8 cellular contexts compared by ENCODE assay signal in genomic region chr1:50978144-50978851, GRCh38. TPM values are rescaled to one million over a fixed set of nuclear protein-coding genes. Genes with fewer than 3 reads are reported as not detected.
A peak's percentile ranks its signal among the peaks of the same experiment; 100 is the strongest.
DNase-seq lines count a peak whose midpoint lies in the region; ATAC-seq and TF ChIP-seq lines count a peak whose summit lies in the region.

No MANE protein-coding gene starts in this region.

- peak overlapping the region; percentile 45 for H3K4me3 ChIP-seq in BLaER1
- H3K4me3 ChIP-seq in transverse colon, result peak overlapping the region; percentile 65 to 77 (median 75)

- peaks cover 86% of the 10 kb centered on the region for H3K27me3 ChIP-seq in BLaER1
- no peaks in the 10 kb centered on the region for H3K27me3 ChIP-seq in transverse colon

- peaks cover 67% of the 10 kb centered on the region for H4K20me1 ChIP-seq in BLaER1

- no peaks in the 10 kb centered on the region for H3K36me3 ChIP-seq in BLaER1
- H3K36me3 ChIP-seq in transverse colon, result no peaks in the 10 kb centered on the region

- WGBS in transverse colon (ENCODE audit: low coverage in 1 of 2), 2 donors, result 0 to 2% methylated on average over 2 to 37 of the region's 42 CpGs

- H3K27ac ChIP-seq in BLaER1 (no peak overlapping the region), transverse colon (peak overlapping the region; percentile 88 to 95 (median 94))

- H3K4me3 Mint-ChIP-seq in activated CD4-positive, alpha-beta memory T cell treated with anti-CD3 and anti-CD28 coated beads for 36 hours, result peak overlapping the region; percentile 75

- CTCF ChIA-PET in activated CD4-positive, alpha-beta memory T cell treated with anti-CD3 and anti-CD28 coated beads for 36 hours (lab: Charles Lee), result interaction anchor here (0.8 to 2.6 kb wide), 6 partner anchors 9 to 204 kb away, joined by 3 to 13 read pairs (median 5); partner anchors contain the start of gene FAF1

- POLR2A ChIA-PET in activated CD4-positive, alpha-beta memory T cell treated with anti-CD3 and anti-CD28 coated beads for 36 hours (lab: Charles Lee), result interaction anchor here (3.0 kb wide), 1 partner anchor 9 kb away, joined by 24 read pairs; the partner anchor contains the start of gene CDKN2C

- DNase-seq in NCI-H2196 (lab: John Stamatoyannopoulos, UW; ENCODE audit: unreplicated experiment), result peak; percentile 81
- DNase-seq in activated CD4-positive, alpha-beta memory T cell treated with anti-CD3 and anti-CD28 coated beads for 36 hours, result peak; percentile 34
- DNase-seq in mucosa of gallbladder (ENCODE audit: low spot score), result peak; percentile 57
- DNase-seq in transverse colon, result peak; percentile 70

- peaks cover 22% of the 10 kb centered on the region for H3K4me1 Mint-ChIP-seq in activated CD4-positive, alpha-beta memory T cell treated with anti-CD3 and anti-CD28 coated beads for 36 hours (ENCODE audit: low read depth)

- intact Hi-C loops in activated CD4-positive, alpha-beta memory T cell treated with anti-CD3 and anti-CD28 coated beads for 36 hours (cut with micrococcal nuclease), result loop anchor here (10.0 kb wide), 1 partner anchor 217 kb away; no protein-coding TSS in a partner anchor
- intact Hi-C loops in transverse colon (cut with DNase I; ENCODE audit: low total_unique reads), result no loop called here

- ATAC-seq in GM18868 (IDR thresholded peaks at IDR 0.05; ENCODE audit: unreplicated experiment) (peak; percentile 47), HG03064 (IDR thresholded peaks at IDR 0.05; ENCODE audit: low read depth, unreplicated experiment) (peak; percentile 33), esophagus mucosa (peak; percentile 52)

- peaks cover 11% of the 10 kb centered on the region for H3K36me3 Mint-ChIP-seq in activated CD4-positive, alpha-beta memory T cell treated with anti-CD3 and anti-CD28 coated beads for 36 hours

- no peak for TF ChIP-seq EP300 in transverse colon (IDR thresholded peaks at IDR 0.05; ENCODE audit: low read depth)

- TF ChIP-seq CTCF in transverse colon (IDR thresholded peaks at IDR 0.05), result no peak

- H3K9ac ChIP-seq in BLaER1, result no peak overlapping the region

- H3K4me1 ChIP-seq in BLaER1 (peaks cover 16% of the 10 kb centered on the region), transverse colon (peaks cover 0 to 22% (median 5%) of the 10 kb centered on the region in 4 donors)

- no peaks in the 10 kb centered on the region for H3K9me3 Mint-ChIP-seq in activated CD4-positive, alpha-beta memory T cell treated with anti-CD3 and anti-CD28 coated beads for 36 hours

- peak; percentile 43 for TF ChIP-seq POLR2A in transverse colon (IDR thresholded peaks at IDR 0.05)

- H3K27ac Mint-ChIP-seq in activated CD4-positive, alpha-beta memory T cell treated with anti-CD3 and anti-CD28 coated beads for 36 hours, result no peak overlapping the region

- H3K9me3 ChIP-seq in BLaER1 (no peaks in the 10 kb centered on the region), transverse colon (no peaks in the 10 kb centered on the region)

- H3K4me2 ChIP-seq in BLaER1, result peak overlapping the region; percentile 72

- peaks cover 41% of the 10 kb centered on the region for H3K27me3 Mint-ChIP-seq in activated CD4-positive, alpha-beta memory T cell treated with anti-CD3 and anti-CD28 coated beads for 36 hours

- in situ Hi-C loops in transverse colon (cut with MboI; ENCODE audit: low pct_ligation_motif_present in 1 of 4, low pct_unique_long_range_greater_than_20kb in 1 of 4, low sequenced_read_pairs in 3 of 4), result no loop called here

RNA-seq across cellular contexts. Expression of gene CDKN2C, which starts 8.3 kb away (rescaled TPM):
- total RNA-seq in activated CD4-positive, alpha-beta memory T cell treated with anti-CD3 and anti-CD28 coated beads for 36 hours, result 10 to 100 TPM; 15.5 to 16.8 TPM
- total RNA-seq in esophagus mucosa (6.9 TPM), mucosa of gallbladder (9.0 TPM), transverse colon (10 to 100 TPM in 1 of 4 donors, 1 to 10 TPM in 2, not detected in 1; 6.7 to 10.3 (median 7.4) TPM)

RNA-seq across cellular contexts. Expression of gene FAF1, which starts 18.2 kb away (rescaled TPM):
- total RNA-seq in activated CD4-positive, alpha-beta memory T cell treated with anti-CD3 and anti-CD28 coated beads for 36 hours, result 10 to 100 TPM; 77.0 to 84.6 TPM
- 47.5 TPM for total RNA-seq in esophagus mucosa
- total RNA-seq in mucosa of gallbladder, result 40.5 TPM
- 10 to 100 TPM; 25.1 to 74.6 (median 37.2) TPM for total RNA-seq in transverse colon
